Comparison of ENCODE assay signal across 26 cellular contexts in genomic region chr3:7106635-7107034, GRCh38.
"Had no signal": no experiment of that assay in that cellular context is flagged by ENCODE, and none has a peak within 500 bp of the region (broad histone marks: within the 10 kb centered on the region; RNA-seq: fewer than 3 reads in every experiment).

No MANE protein-coding gene starts in this region.

- H3K27me3 ChIP-seq: colonic mucosa, dorsolateral prefrontal cortex, esophagus muscularis mucosa, esophagus squamous epithelium, foreskin keratinocyte, gastrocnemius medialis, gastroesophageal sphincter, heart left ventricle had no signal

- H3K4me3 ChIP-seq: colonic mucosa, coronary artery, dorsolateral prefrontal cortex, esophagus muscularis mucosa, esophagus squamous epithelium, gastrocnemius medialis, gastroesophageal sphincter, heart left ventricle had no signal

- ATAC-seq: effector memory CD8-positive, alpha-beta T cell; esophagus mucosa; foreskin keratinocyte; gastrocnemius medialis; gastroesophageal sphincter; heart left ventricle had no signal

- FAIRE-seq: colon, endometrium, endothelial cell of umbilical vein had no signal

- H3K36me3 ChIP-seq: colonic mucosa, esophagus muscularis mucosa, esophagus squamous epithelium, gastrocnemius medialis, gastroesophageal sphincter, heart left ventricle had no signal

- H3K4me1 ChIP-seq: colonic mucosa, esophagus squamous epithelium, foreskin keratinocyte, gastrocnemius medialis, gastroesophageal sphincter, heart left ventricle had no signal

- H3K27ac ChIP-seq: colonic mucosa, coronary artery, dorsolateral prefrontal cortex, epithelial cell of prostate, esophagus muscularis mucosa, esophagus squamous epithelium, foreskin keratinocyte, gastrocnemius medialis, gastroesophageal sphincter, heart left ventricle had no signal

- DNase-seq: colonic mucosa; cortex of kidney; dermis blood vessel endothelial cell; dorsolateral prefrontal cortex; effector CD4-positive, alpha-beta T cell; effector CD8-positive, alpha-beta T cell; effector memory CD4-positive, alpha-beta T cell; effector memory CD8-positive, alpha-beta T cell; endodermal cell; erythroblast; esophagus squamous epithelium; foreskin fibroblast; foreskin keratinocyte; foreskin melanocyte; gastrocnemius medialis; glutamatergic neuron; head of caudate nucleus; heart left ventricle had no signal

- H3K9me3 ChIP-seq: colonic mucosa, esophagus muscularis mucosa, esophagus squamous epithelium, gastrocnemius medialis, gastroesophageal sphincter had no signal
